15 cellular contexts compared by ENCODE assay signal in genomic region chr15:57537951-57538506, GRCh38. TPM values are rescaled to one million over a fixed set of nuclear protein-coding genes. Genes with fewer than 3 reads are reported as not detected.
DNase-seq lines count a peak whose midpoint lies in the region; ATAC-seq, FAIRE-seq and TF ChIP-seq lines count a peak whose summit lies in the region.
"Had no signal": no experiment of that assay in that cellular context is flagged by ENCODE, and none has a peak within 500 bp of the region (broad histone marks: within the 10 kb centered on the region; RNA-seq: fewer than 3 reads in every experiment).

No MANE protein-coding gene starts in this region.

- no peak for TF ChIP-seq CTCF in kidney (IDR thresholded peaks at IDR 0.05; ENCODE audit: borderline replicate concordance, extremely low read depth, insufficient read depth)
- no peak for TF ChIP-seq CTCF in testis (IDR thresholded peaks at IDR 0.05)

- no peaks in the 10 kb centered on the region for H3K27me3 ChIP-seq in testis

- H3K36me3 ChIP-seq in kidney (ENCODE audit: control insufficient read depth in 1 of 2, insufficient read depth in 2 of 2, low read length in 2 of 2) (peaks cover 24 to 34% of the 10 kb centered on the region in 2 donors), testis (ENCODE audit: low read depth, missing control alignments) (no peaks in the 10 kb centered on the region)

- H3K4me1 ChIP-seq in kidney (ENCODE audit: control insufficient read depth in 1 of 2, insufficient read depth in 1 of 2, low read depth in 1 of 2, low read length in 2 of 2) (peaks cover 20 to 36% of the 10 kb centered on the region in 2 donors), testis (peaks cover 5% of the 10 kb centered on the region)

- intact Hi-C loops in kidney (cut with DNase I) (no loop called here), sciatic nerve (cut with DNase I) (no loop called here), testis (cut with DNase I; ENCODE audit: low total_unique reads) (no loop called here)

- TF ChIP-seq POLR2A in testis (IDR thresholded peaks at IDR 0.05) = no peak

- DNase-seq in DMS53 (lab: John Stamatoyannopoulos, UW) (peak; percentile 21), DMS53 treated with DMSO at 0.1 percent for 48 hours (lab: John Stamatoyannopoulos, UW; ENCODE audit: unreplicated experiment) (no peak), NCI-H69 (lab: John Stamatoyannopoulos, UW) (peak; percentile 78), kidney (no peak), sciatic nerve (ENCODE audit: low spot score) (peak; percentile 44), testis (no peak)
- DNase-seq: 8988T; CD8-positive, alpha-beta memory T cell; Kasumi-1; MM.1S; NCI-H187 treated with DMSO at 0.1 percent for 48 hours; NCI-H748 treated with DMSO at 0.1 percent for 48 hours had no signal

- ATAC-seq in sciatic nerve = no peak
- no peak for ATAC-seq in GM18873 (IDR thresholded peaks at IDR 0.05; ENCODE audit: low FRiP score, unreplicated experiment)
- no peak for ATAC-seq in HG02588 (IDR thresholded peaks at IDR 0.05; ENCODE audit: unreplicated experiment)

- H3K4me3 ChIP-seq in kidney (ENCODE audit: low read length in 2 of 2) (no peak overlapping the region), testis (no peak overlapping the region)
- H3K4me3 ChIP-seq: SK-N-MC had no signal

- no peak for FAIRE-seq in kidney (lab: Jason Lieb, UNC)

- H3K27ac ChIP-seq in kidney (ENCODE audit: low read depth in 2 of 2, low read length in 2 of 2) = peak overlapping the region; percentile 87 to 91
- no peak overlapping the region for H3K27ac ChIP-seq in testis
- H3K27ac ChIP-seq: SK-N-MC had no signal

- no peaks in the 10 kb centered on the region for H3K9me3 ChIP-seq in kidney (ENCODE audit: control insufficient read depth in 1 of 2, low read length in 2 of 2)
- no peaks in the 10 kb centered on the region for H3K9me3 ChIP-seq in testis

- H3K9ac ChIP-seq in kidney (ENCODE audit: low read length in 2 of 2) = peak overlapping the region; percentile 26 to 52

- 92 to 94% methylated on average over 3 of the region's 3 CpGs for WGBS in testis, 2 donors

RNA-seq across cellular contexts. Expression of gene MYZAP, which starts 53.7 kb away (rescaled TPM):
- total RNA-seq in kidney (3.3 TPM), sciatic nerve (3.7 TPM), testis (1 to 10 TPM; 3.3 to 6.8 TPM)
- polyA plus RNA-seq in kidney (ENCODE audit: insufficient read depth, low read depth, low replicate concordance) (6.1 TPM), testis (ENCODE audit: insufficient read depth, low read depth, low replicate concordance) (5.6 TPM)
- total RNA-seq: CD8-positive, alpha-beta memory T cell had no signal
- polyA plus RNA-seq: CD8-positive, alpha-beta memory T cell had no signal

Comparison
In these comparisons a context has a peak if more than half of its experiments do, and no peak if none do; other contexts are left out.
1. DNase-seq: peak in DMS53 (single experiment), NCI-H69 (single experiment) and sciatic nerve (single experiment); none in DMS53 treated with DMSO at 0.1 percent for 48 hours (single experiment), kidney (single experiment) and testis (single experiment).
2. H3K27ac ChIP-seq: peak in kidney (2 of 2); none in testis (0 of 2).